ENCODE assay signal across 21 cellular contexts in genomic region chr2:181884601-181885000, GRCh38. TPM values are rescaled to one million over a fixed set of nuclear protein-coding genes. Genes with fewer than 3 reads are reported as not detected.
DNase-seq lines count a peak whose midpoint lies in the region; ATAC-seq, FAIRE-seq and TF ChIP-seq lines count a peak whose summit lies in the region.
"Had no signal": no experiment of that assay in that cellular context is flagged by ENCODE, and none has a peak within 500 bp of the region (broad histone marks: within the 10 kb centered on the region; RNA-seq: fewer than 3 reads in every experiment).

No MANE protein-coding gene starts in this region.

- H3K4me3 ChIP-seq in K562 (no peak overlapping the region), endothelial cell of umbilical vein (replicated peaks in 1 of 3; ENCODE audit: insufficient read depth in 1 of 3, low read depth in 1 of 3, low read length in 3 of 3) (no peak overlapping the region), pancreas (no peak overlapping the region), psoas muscle (no peak overlapping the region)
- H3K4me3 ChIP-seq: A549; BLaER1 treated with 17β-estradiol and CSF1 and Interleukin-3, amounts not matched to agents 10 nM and 100 nM had no signal

- no peak for TF ChIP-seq RAD21 in K562 (CRISPR knock-in tag; conservative IDR thresholded peaks at IDR 0.05 in 1 of 2, IDR thresholded peaks at IDR 0.05 in 1 of 2)

- CTCF ChIA-PET in K562 (lab: Yijun Ruan, JAX; ENCODE audit: low intra/inter-chr PET ratio), result no interaction called here
- CTCF ChIA-PET in endothelial cell of umbilical vein (lab: Charles Lee), result no interaction called here

- no peaks in the 10 kb centered on the region for H3K27me3 ChIP-seq in K562 (ENCODE audit: control insufficient read depth in 2 of 2, insufficient read depth in 2 of 2, low read length in 2 of 2)
- no peaks in the 10 kb centered on the region for H3K27me3 ChIP-seq in endothelial cell of umbilical vein (ENCODE audit: control insufficient read depth in 2 of 2, insufficient read depth in 2 of 2, low read length in 2 of 2)
- H3K27me3 ChIP-seq in pancreas, result no peaks in the 10 kb centered on the region
- no peaks in the 10 kb centered on the region for H3K27me3 ChIP-seq in psoas muscle (ENCODE audit: insufficient read depth in 3 of 3, low read length in 2 of 3)
- H3K27me3 ChIP-seq: BLaER1 treated with 17β-estradiol and CSF1 and Interleukin-3, amounts not matched to agents 10 nM and 100 nM had no signal

- H3K79me2 ChIP-seq in K562 (ENCODE audit: control insufficient read depth, insufficient read depth, low read length) (no peaks in the 10 kb centered on the region), endothelial cell of umbilical vein (ENCODE audit: control insufficient read depth, insufficient read depth, low read length) (no peaks in the 10 kb centered on the region)

- no peaks in the 10 kb centered on the region for H4K20me1 ChIP-seq in K562 (replicated peaks; ENCODE audit: control insufficient read depth, insufficient read depth, low read length)
- no peaks in the 10 kb centered on the region for H4K20me1 ChIP-seq in endothelial cell of umbilical vein (replicated peaks; ENCODE audit: control insufficient read depth, extremely low read depth, insufficient read depth, low read length)
- H4K20me1 ChIP-seq: BLaER1 treated with 17β-estradiol and CSF1 and Interleukin-3, amounts not matched to agents 10 nM and 100 nM had no signal

- no TSS peak for BruUV-seq in K562 (replicated peaks; lab: Mats Ljungman, UMichigan)
- no TSS peak for BruUV-seq in endothelial cell of umbilical vein (replicated peaks; lab: Mats Ljungman, UMichigan)

- no peak overlapping the region for H3K4me2 ChIP-seq in K562 (ENCODE audit: insufficient read depth, low read length)
- H3K4me2 ChIP-seq in endothelial cell of umbilical vein (ENCODE audit: insufficient read depth, low read length), result no peak overlapping the region
- H3K4me2 ChIP-seq: A549; BLaER1 treated with 17β-estradiol and CSF1 and Interleukin-3, amounts not matched to agents 10 nM and 100 nM had no signal

- H3K9me1 ChIP-seq in K562 (ENCODE audit: control insufficient read depth, insufficient read depth, low read length) (no peaks in the 10 kb centered on the region), endothelial cell of umbilical vein (replicated peaks; ENCODE audit: control insufficient read depth, extremely low read depth, insufficient read depth, low read length) (no peaks in the 10 kb centered on the region)

- 0% methylated on average over 1 of the region's 1 CpG for WGBS in K562 (ENCODE audit: insufficient coverage, low coverage, missing lambda C conversion rate)
- 19 to 38% methylated on average over 1 of the region's 1 CpG for WGBS in pancreas, 2 donors
- 30 to 49% (median 44%) methylated on average over 1 of the region's 1 CpG for WGBS in psoas muscle, 3 donors

- peak; percentile 44 for FAIRE-seq in K562 (lab: Jason Lieb, UNC)
- no peak for FAIRE-seq in endothelial cell of umbilical vein (lab: Jason Lieb, UNC)
- FAIRE-seq in pancreas (lab: Jason Lieb, UNC), result peak; percentile 39
- FAIRE-seq: A549, D721Med, G401.6, GM12891 had no signal

- intact Hi-C loops in K562 (cut with micrococcal nuclease), result no loop called here
- intact Hi-C loops in endothelial cell of umbilical vein (cut with micrococcal nuclease), result no loop called here
- intact Hi-C loops in pancreas (cut with DNase I), result no loop called here
- intact Hi-C loops in psoas muscle (cut with DNase I), result no loop called here

- H3K36me3 ChIP-seq in K562 (ENCODE audit: control insufficient read depth, insufficient read depth, low read length) (no peaks in the 10 kb centered on the region), endothelial cell of umbilical vein (ENCODE audit: control insufficient read depth in 2 of 2, extremely low read depth in 1 of 2, insufficient read depth in 2 of 2, low read length in 2 of 2) (no peaks in the 10 kb centered on the region), pancreas (no peaks in the 10 kb centered on the region), psoas muscle (ENCODE audit: insufficient read depth in 1 of 2, low read depth in 1 of 2) (no peaks in the 10 kb centered on the region)
- H3K36me3 ChIP-seq: BLaER1 treated with 17β-estradiol and CSF1 and Interleukin-3, amounts not matched to agents 10 nM and 100 nM had no signal

- TF ChIP-seq POLR2A in K562 (conservative IDR thresholded peaks at IDR 0.05), result no peak
- no peak for TF ChIP-seq POLR2A in endothelial cell of umbilical vein (IDR thresholded peaks at IDR 0.05; ENCODE audit: low read depth, low read length)

- no peak for ATAC-seq in K562
- peak in 1 of 4 donors; percentile 19 for ATAC-seq in pancreas
- no peak for ATAC-seq in psoas muscle
- no peak for ATAC-seq in GM18909 (IDR thresholded peaks at IDR 0.05; ENCODE audit: poor library complexity, unreplicated experiment)
- ATAC-seq: A549; CD8-positive, alpha-beta T cell had no signal

- TF ChIP-seq CTCF in K562 (IDR thresholded peaks at IDR 0.05 in 2 of 3, conservative IDR thresholded peaks at IDR 0.05 in 1 of 3; ENCODE audit: insufficient read depth in 2 of 3, low read depth in 1 of 3, low read length in 3 of 3), result no peak
- TF ChIP-seq CTCF in endothelial cell of umbilical vein (IDR thresholded peaks at IDR 0.05; ENCODE audit: extremely low read depth in 1 of 2, insufficient read depth in 1 of 2, low read depth in 1 of 2, low read length in 2 of 2), result no peak
- no peak for TF ChIP-seq CTCF in pancreas (IDR thresholded peaks at IDR 0.05)
- TF ChIP-seq CTCF in psoas muscle (IDR thresholded peaks at IDR 0.05), result no peak

- H3K4me1 ChIP-seq in K562 (replicated peaks in 1 of 2; ENCODE audit: control insufficient read depth in 2 of 2, insufficient read depth in 2 of 2, low read length in 2 of 2) (no peaks in the 10 kb centered on the region), endothelial cell of umbilical vein (ENCODE audit: control insufficient read depth, extremely low read depth, insufficient read depth, low read length) (peaks cover 3% of the 10 kb centered on the region), pancreas (peaks cover 15 to 20% (median 16%) of the 10 kb centered on the region in 3 donors), psoas muscle (no peaks in the 10 kb centered on the region)
- H3K4me1 ChIP-seq: BLaER1 treated with 17β-estradiol and CSF1 and Interleukin-3, amounts not matched to agents 10 nM and 100 nM; Caco-2 had no signal

- TF ChIP-seq EP300 in K562 (IDR thresholded peaks at IDR 0.05; ENCODE audit: low read length), result no peak

- no peak overlapping the region for H3K27ac ChIP-seq in K562 (ENCODE audit: extremely low read depth, low read depth, low read length)
- H3K27ac ChIP-seq in endothelial cell of umbilical vein (ENCODE audit: insufficient read depth, low read depth, low read length), result no peak overlapping the region
- H3K27ac ChIP-seq in pancreas, result no peak overlapping the region
- no peak overlapping the region for H3K27ac ChIP-seq in psoas muscle
- H3K27ac ChIP-seq: 22Rv1; A549; BLaER1 treated with 17β-estradiol and CSF1 and Interleukin-3, amounts not matched to agents 10 nM and 100 nM; C4-2B had no signal

- in situ Hi-C loops in K562 (cut with MboI), result no loop called here

- DNase-seq in NCI-H2227 (lab: John Stamatoyannopoulos, UW; ENCODE audit: unreplicated experiment) (peak; percentile 32), NCI-H2227 treated with DMSO at 0.1 percent for 48 hours (lab: John Stamatoyannopoulos, UW) (no peak), K562 (ENCODE audit: extremely low read depth in 1 of 4, low spot score in 3 of 4) (no peak), endothelial cell of umbilical vein (ENCODE audit: low read depth, low spot score) (peak; percentile 59), pancreas (no peak), psoas muscle (no peak)
- DNase-seq: AML-193; Caco-2; Calu3; CD4-positive, alpha-beta T cell; CD8-positive, alpha-beta T cell; DMS79 treated with DMSO at 0.1 percent for 48 hours; GF-D8 had no signal

- H3K9ac ChIP-seq in K562 (ENCODE audit: insufficient read depth in 1 of 2, low read depth in 2 of 2, low read length in 2 of 2), result no peak overlapping the region
- H3K9ac ChIP-seq in endothelial cell of umbilical vein (replicated peaks; ENCODE audit: extremely low read depth, insufficient read depth, low read length), result no peak overlapping the region
- H3K9ac ChIP-seq: BLaER1 treated with 17β-estradiol and CSF1 and Interleukin-3, amounts not matched to agents 10 nM and 100 nM had no signal

- dilution Hi-C loops in endothelial cell of umbilical vein (cut with MboI; ENCODE audit: extremely low pct_ligation_motif_present, low sequenced_read_pairs), result no loop called here

- POLR2A ChIA-PET in K562 (lab: Yijun Ruan, JAX), result interaction anchor here (1.3 kb wide), 1 partner anchor 9 kb away, joined by 3 read pairs; no protein-coding TSS in a partner anchor
- POLR2A ChIA-PET in endothelial cell of umbilical vein (lab: Charles Lee), result no interaction called here

- H2AFZ ChIP-seq in K562 (ENCODE audit: low read depth, low read length), result no peak overlapping the region
- H2AFZ ChIP-seq in endothelial cell of umbilical vein (ENCODE audit: low read depth, low read length), result no peak overlapping the region

- no peaks in the 10 kb centered on the region for H3K9me3 ChIP-seq in K562 (replicated peaks; ENCODE audit: control insufficient read depth, insufficient read depth, low read depth, low read length)
- H3K9me3 ChIP-seq in endothelial cell of umbilical vein (replicated peaks; ENCODE audit: control insufficient read depth, insufficient read depth, low read length), result no peaks in the 10 kb centered on the region
- no peaks in the 10 kb centered on the region for H3K9me3 ChIP-seq in pancreas
- no peaks in the 10 kb centered on the region for H3K9me3 ChIP-seq in psoas muscle
- H3K9me3 ChIP-seq: A549; BLaER1 treated with 17β-estradiol and CSF1 and Interleukin-3, amounts not matched to agents 10 nM and 100 nM; Caco-2 had no signal

RNA-seq across cellular contexts. Expression of gene ITPRID2, which starts 6.9 kb away (rescaled TPM):
- 48.8 and 150 TPM in 2 replicates for total RNA-seq in K562 (2011; cell fraction: chromatin; rRNA removed; ENCODE audit: low replicate concordance)
- total RNA-seq in K562 (2011; cell fraction: nucleolus; rRNA removed), result 22.3 and 36.3 TPM in 2 replicates
- 55.5 and 94.2 TPM in 2 replicates for total RNA-seq in K562 (2011; cell fraction: nucleoplasm; rRNA removed)
- 38.3 and 40.9 TPM in 2 replicates for total RNA-seq in K562 (2014; rRNA removed)
- 62.8 and 75.6 TPM in 2 replicates for total RNA-seq in K562 (2014; rRNA removed; fragmentation: Illumina TruSeq; extraction: Trizol)
- 60.5 and 63.6 TPM in 2 replicates for total RNA-seq in K562 (2015; rRNA removed; fragmentation: Illumina TruSeq; extraction: Trizol)
- total RNA-seq in K562 (2021), result 77.8 and 89.2 TPM in 2 replicates
- polyA plus RNA-seq in K562 (2011; rRNA removed), result 39.6 and 52.0 TPM in 2 replicates
- 14.5 and 19.9 TPM in 2 replicates for polyA plus RNA-seq in K562 (2011; cell fraction: cytosol; rRNA removed)
- polyA plus RNA-seq in K562 (2011; cell fraction: nucleus; rRNA removed), result 55.9 and 59.1 TPM in 2 replicates
- 30.6 and 51.9 TPM in 2 replicates for polyA plus RNA-seq in K562 (2012)
- 48.6 and 64.6 TPM in 2 replicates for polyA plus RNA-seq in K562 (2014; fragmentation: Illumina TruSeq; extraction: Trizol)
- 10 to 100 TPM; 18.5 to 20.3 TPM for polyA plus RNA-seq in K562 (2014; fragmentation: Nextera tagmentation; extraction: Ambion mirVana)
- 42.5 and 44.2 TPM in 2 replicates for polyA plus RNA-seq in K562 (2014; rRNA removed)
- polyA minus RNA-seq in K562 (2011; rRNA and poly(A)+ RNA removed), result 67.7 and 75.5 TPM in 2 replicates
- polyA minus RNA-seq in K562 (2011; cell fraction: cytosol; rRNA and poly(A)+ RNA removed), result 29.8 and 31.0 TPM in 2 replicates
- polyA minus RNA-seq in K562 (2011; cell fraction: nucleus; rRNA and poly(A)+ RNA removed), result 64.8 and 112 TPM in 2 replicates
- total RNA-seq in endothelial cell of umbilical vein, result 235 and 272 TPM in 2 replicates
- 30.9 and 37.6 TPM in 2 replicates for polyA plus RNA-seq in endothelial cell of umbilical vein
- 56.0 and 56.6 TPM in 2 replicates for polyA plus RNA-seq in endothelial cell of umbilical vein (2011; cell fraction: cytosol; rRNA removed)
- 151 and 152 TPM in 2 replicates for polyA plus RNA-seq in endothelial cell of umbilical vein (2011; cell fraction: nucleus; rRNA removed)
- polyA plus RNA-seq in endothelial cell of umbilical vein (2012), result 101 and 145 TPM in 2 replicates
- polyA minus RNA-seq in endothelial cell of umbilical vein, result 102 and 113 TPM in 2 replicates
- polyA minus RNA-seq in endothelial cell of umbilical vein (2011; cell fraction: cytosol; rRNA and poly(A)+ RNA removed), result 55.8 TPM
- 274 and 443 TPM in 2 replicates for polyA minus RNA-seq in endothelial cell of umbilical vein (2011; cell fraction: nucleus; rRNA and poly(A)+ RNA removed)
- 100 to 1,000 TPM; 304 to 497 (median 336) TPM for total RNA-seq in pancreas
- 10 to 100 TPM; 85.6 to 99.0 TPM for polyA plus RNA-seq in pancreas
- 10 to 100 TPM; 46.0 to 73.3 (median 65.9) TPM for total RNA-seq in psoas muscle
- 10 to 100 TPM; 31.6 to 56.4 (median 36.8) TPM for polyA plus RNA-seq in psoas muscle

Comparison
In these comparisons a context has a peak if more than half of its experiments do, and no peak if none do; other contexts are left out.
1. DNase-seq: peak in NCI-H2227 (single experiment) and endothelial cell of umbilical vein (single experiment); none in NCI-H2227 treated with DMSO at 0.1 percent for 48 hours (single experiment), K562 (0 of 4), pancreas (0 of 6) and psoas muscle (0 of 2).